In genomic region chrX:264634-265455, GRCh38 we compare ENCODE assay signal across 16 cellular contexts. TPM values are rescaled to one million over a fixed set of nuclear protein-coding genes. Genes with fewer than 3 reads are reported as not detected.
DNase-seq lines count a peak whose midpoint lies in the region; ATAC-seq and TF ChIP-seq lines count a peak whose summit lies in the region.
"Had no signal": no experiment of that assay in that cellular context is flagged by ENCODE, and none has a peak within 500 bp of the region (broad histone marks: within the 10 kb centered on the region; RNA-seq: fewer than 3 reads in every experiment).

No MANE protein-coding gene starts in this region.

- H3K36me3 ChIP-seq in BLaER1 (no peaks in the 10 kb centered on the region), esophagus squamous epithelium (no peaks in the 10 kb centered on the region)
- H3K36me3 ChIP-seq: SJSA1 had no signal

- H3K4me2 ChIP-seq in BLaER1 = peak overlapping the region; percentile 29
- H3K4me2 ChIP-seq: smooth muscle cell had no signal

- H3K27me3 Mint-ChIP-seq in osteocyte (ENCODE audit: unreplicated experiment) = no peaks in the 10 kb centered on the region
- no peaks in the 10 kb centered on the region for H3K27me3 Mint-ChIP-seq in activated naive CD4-positive, alpha-beta T cell treated with anti-CD3 and anti-CD28 coated beads, Interleukin-2, amount 10 ng/mL, durations not matched to agents 7 days and 5 days
- H3K27me3 Mint-ChIP-seq: IgD-negative memory B cell had no signal

- no peak overlapping the region for H3K9ac ChIP-seq in BLaER1

- CTCF ChIA-PET in activated naive CD4-positive, alpha-beta T cell treated with anti-CD3 and anti-CD28 coated beads, Interleukin-2, amount 10 ng/mL, durations not matched to agents 7 days and 5 days (lab: Charles Lee) = no interaction called here

- no peak for ATAC-seq in GM21576 (IDR thresholded peaks at IDR 0.05; ENCODE audit: unreplicated experiment)
- no peak for ATAC-seq in HG03342 (IDR thresholded peaks at IDR 0.05; ENCODE audit: unreplicated experiment)

- no peaks in the 10 kb centered on the region for H3K36me3 Mint-ChIP-seq in osteocyte (ENCODE audit: unreplicated experiment)
- no peaks in the 10 kb centered on the region for H3K36me3 Mint-ChIP-seq in activated naive CD4-positive, alpha-beta T cell treated with anti-CD3 and anti-CD28 coated beads, Interleukin-2, amount 10 ng/mL, durations not matched to agents 7 days and 5 days
- H3K36me3 Mint-ChIP-seq: IgD-negative memory B cell had no signal

- TF ChIP-seq CTCF in fibroblast of mammary gland (conservative IDR thresholded peaks at IDR 0.05; ENCODE audit: control insufficient read depth, insufficient read depth, low read depth, low read length) (no peak), osteocyte (IDR thresholded peaks at IDR 0.05) (no peak), esophagus squamous epithelium (IDR thresholded peaks at IDR 0.05) (no peak)

- no peak overlapping the region for H3K27ac Mint-ChIP-seq in osteocyte (ENCODE audit: unreplicated experiment)
- no peak overlapping the region for H3K27ac Mint-ChIP-seq in activated naive CD4-positive, alpha-beta T cell treated with anti-CD3 and anti-CD28 coated beads, Interleukin-2, amount 10 ng/mL, durations not matched to agents 7 days and 5 days
- H3K27ac Mint-ChIP-seq: activated T-helper 1 cell treated with anti-CD3 and anti-CD28 coated beads, Interleukin-12 subunit alpha, Interleukin-12 subunit beta, Interleukin-2, Interleukin-4 antibody, amounts not matched to agents 30 ng/mL and 10 ng/mL and 1 ng/mL, durations not matched to agents 14 hours and 24 hours and 36 hours; IgD-negative memory B cell had no signal

- no peak for TF ChIP-seq POLR2A in esophagus squamous epithelium (IDR thresholded peaks at IDR 0.05)

- DNase-seq in RPMI8226 = peak; percentile 18
- DNase-seq in fibroblast of mammary gland (ENCODE audit: low read depth) = peak; percentile 73
- peak; percentile 54 for DNase-seq in osteocyte (ENCODE audit: extremely low spot score, unreplicated experiment)
- no peak for DNase-seq in esophagus squamous epithelium (lab: John Stamatoyannopoulos, UW)
- DNase-seq in activated naive CD4-positive, alpha-beta T cell treated with anti-CD3 and anti-CD28 coated beads, Interleukin-2, amount 10 ng/mL, durations not matched to agents 7 days and 5 days = no peak
- DNase-seq: activated CD4-positive, alpha-beta T cell treated with anti-CD3 and anti-CD28 coated beads, Interleukin-2, amount 50 U/mL, for 4 hours; amniotic stem cell; GDM1; stimulated activated naive CD4-positive, alpha-beta T cell had no signal

- H3K27ac ChIP-seq in BLaER1 = peak overlapping the region; percentile 51; the same call in 1 of the 2 replicates
- H3K27ac ChIP-seq in esophagus squamous epithelium = no peak overlapping the region
- H3K27ac ChIP-seq: SJSA1 had no signal

- H3K9me3 Mint-ChIP-seq in osteocyte (ENCODE audit: unreplicated experiment) = no peaks in the 10 kb centered on the region
- no peaks in the 10 kb centered on the region for H3K9me3 Mint-ChIP-seq in activated naive CD4-positive, alpha-beta T cell treated with anti-CD3 and anti-CD28 coated beads, Interleukin-2, amount 10 ng/mL, durations not matched to agents 7 days and 5 days
- H3K9me3 Mint-ChIP-seq: activated T-helper 1 cell treated with anti-CD3 and anti-CD28 coated beads, Interleukin-12 subunit alpha, Interleukin-12 subunit beta, Interleukin-2, Interleukin-4 antibody, amounts not matched to agents 30 ng/mL and 10 ng/mL and 1 ng/mL, durations not matched to agents 14 hours and 24 hours and 36 hours; IgD-negative memory B cell had no signal

- no peak overlapping the region for H3K4me3 Mint-ChIP-seq in osteocyte (ENCODE audit: unreplicated experiment)
- no peak overlapping the region for H3K4me3 Mint-ChIP-seq in activated naive CD4-positive, alpha-beta T cell treated with anti-CD3 and anti-CD28 coated beads, Interleukin-2, amount 10 ng/mL, durations not matched to agents 7 days and 5 days
- H3K4me3 Mint-ChIP-seq: activated T-helper 1 cell treated with anti-CD3 and anti-CD28 coated beads, Interleukin-12 subunit alpha, Interleukin-12 subunit beta, Interleukin-2, Interleukin-4 antibody, amounts not matched to agents 30 ng/mL and 10 ng/mL and 1 ng/mL, durations not matched to agents 14 hours and 24 hours and 36 hours; IgD-negative memory B cell had no signal

- H3K4me1 ChIP-seq in BLaER1 (peaks cover 61% of the 10 kb centered on the region), esophagus squamous epithelium (peaks cover 0 to 13% (median 0%) of the 10 kb centered on the region in 3 donors)
- H3K4me1 ChIP-seq: SJSA1 had no signal

- H3K4me3 ChIP-seq in BLaER1 = no peak overlapping the region
- no peak overlapping the region for H3K4me3 ChIP-seq in fibroblast of mammary gland (ENCODE audit: control insufficient read depth, low read depth, low read length)
- H3K4me3 ChIP-seq in esophagus squamous epithelium = no peak overlapping the region
- H3K4me3 ChIP-seq: SJSA1, smooth muscle cell had no signal

- intact Hi-C loops in esophagus squamous epithelium (cut with DNase I) = no loop called here

- peaks cover 7% of the 10 kb centered on the region for H3K4me1 Mint-ChIP-seq in osteocyte (ENCODE audit: unreplicated experiment)
- no peaks in the 10 kb centered on the region for H3K4me1 Mint-ChIP-seq in activated naive CD4-positive, alpha-beta T cell treated with anti-CD3 and anti-CD28 coated beads, Interleukin-2, amount 10 ng/mL, durations not matched to agents 7 days and 5 days

- H3K9me3 ChIP-seq in BLaER1 = no peaks in the 10 kb centered on the region
- H3K9me3 ChIP-seq in esophagus squamous epithelium = no peaks in the 10 kb centered on the region
- H3K9me3 ChIP-seq: SJSA1 had no signal

- 76 to 82% methylated on average over 15 to 16 of the region's 16 CpGs for WGBS in esophagus squamous epithelium, 2 donors

- H4K20me1 ChIP-seq in BLaER1 = no peaks in the 10 kb centered on the region

- H3K27me3 ChIP-seq in BLaER1 = no peaks in the 10 kb centered on the region
- no peaks in the 10 kb centered on the region for H3K27me3 ChIP-seq in esophagus squamous epithelium
- H3K27me3 ChIP-seq: SJSA1 had no signal

RNA-seq across cellular contexts. Expression of gene PLCXD1, which starts 16.3 kb away (rescaled TPM):
- 10.9 and 12.1 TPM in 2 replicates for total RNA-seq in osteocyte
- total RNA-seq in esophagus squamous epithelium = 10 to 100 TPM in 3 of 4 donors, 1 to 10 TPM in 1; 5.7 to 27.1 (median 18.3) TPM

RNA-seq across cellular contexts. Expression of gene GTPBP6, which starts 53.8 kb away (rescaled TPM):
- 47.5 and 49.9 TPM in 2 replicates for total RNA-seq in osteocyte
- total RNA-seq in esophagus squamous epithelium = 10 to 100 TPM; 22.2 to 45.4 (median 28.0) TPM

Comparison
In these comparisons a context has a peak if more than half of its experiments do, and no peak if none do; other contexts are left out.
1. DNase-seq: peak in RPMI8226 (single experiment), fibroblast of mammary gland (single experiment) and osteocyte (single experiment); none in esophagus squamous epithelium (single experiment) and activated naive CD4-positive, alpha-beta T cell treated with anti-CD3 and anti-CD28 coated beads, Interleukin-2, amount 10 ng/mL, durations not matched to agents 7 days and 5 days (single experiment).